In the genomic region with DNA sequence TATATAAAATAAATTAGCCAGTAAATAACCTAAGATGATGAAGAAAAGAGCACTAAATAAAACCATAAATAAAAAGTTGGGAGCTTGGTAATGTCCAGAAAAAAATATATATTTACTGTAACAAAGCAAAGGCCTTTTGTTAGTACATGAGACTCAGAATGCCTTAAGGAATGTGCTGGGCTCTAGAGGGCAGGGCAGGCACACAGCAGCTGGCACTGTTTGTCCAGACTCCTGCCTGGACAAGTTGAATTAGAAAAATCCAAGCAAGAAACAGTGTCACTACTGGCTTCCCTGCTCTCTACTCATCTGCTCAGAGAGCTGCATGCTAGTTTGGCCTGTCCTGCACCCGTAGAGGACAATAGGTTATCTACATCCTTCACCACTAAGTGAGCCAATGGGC, we compare ENCODE assay signal across 12 cellular contexts. TPM values are rescaled to one million over a fixed set of nuclear protein-coding genes. Genes with fewer than 3 reads are reported as not detected.
DNase-seq lines count a peak whose midpoint lies in the region; ATAC-seq and TF ChIP-seq lines count a peak whose summit lies in the region.
"Had no signal": no experiment of that assay in that cellular context is flagged by ENCODE, and none has a peak within 500 bp of the region (broad histone marks: within the 10 kb centered on the region; RNA-seq: fewer than 3 reads in every experiment).

No MANE protein-coding gene starts in this region.

- no peaks in the 10 kb centered on the region for H3K9me2 ChIP-seq in HCT116 (ENCODE audit: insufficient read depth)

- no peaks in the 10 kb centered on the region for H3K27me3 ChIP-seq in HCT116 (ENCODE audit: insufficient read depth, low read length)
- peaks cover 0 to 7% (median 4%) of the 10 kb centered on the region in 7 donors for H3K27me3 ChIP-seq in heart right ventricle
- H3K27me3 ChIP-seq: transverse colon had no signal

- H3K4me3 ChIP-seq in HCT116 (replicated peaks in 1 of 2; ENCODE audit: low read depth in 1 of 2, low read length in 2 of 2): no peak overlapping the region
- no peak overlapping the region for H3K4me3 ChIP-seq in heart right ventricle
- H3K4me3 ChIP-seq: transverse colon had no signal

- peaks cover 7% of the 10 kb centered on the region for H3K27me3 Mint-ChIP-seq in glutamatergic neuron (ENCODE audit: unreplicated experiment)

- no peak overlapping the region for H3K4me3 Mint-ChIP-seq in glutamatergic neuron (ENCODE audit: unreplicated experiment)
- H3K4me3 Mint-ChIP-seq: activated CD4-positive, alpha-beta memory T cell treated with anti-CD3 and anti-CD28 coated beads for 36 hours; nephron had no signal

- no peaks in the 10 kb centered on the region for H3K9me3 ChIP-seq in HCT116 (ENCODE audit: control insufficient read depth in 1 of 2, insufficient read depth in 1 of 2, low read depth in 1 of 2, low read length in 2 of 2)
- no peaks in the 10 kb centered on the region for H3K9me3 ChIP-seq in heart right ventricle
- H3K9me3 ChIP-seq: transverse colon had no signal

- ATAC-seq in HCT116: no peak
- peak in 4 of 8 donors; percentile 48 to 66 (median 62) for ATAC-seq in heart right ventricle
- ATAC-seq in GM19397 (IDR thresholded peaks at IDR 0.05; ENCODE audit: unreplicated experiment): no peak

- H3K9me3 Mint-ChIP-seq in glutamatergic neuron (ENCODE audit: unreplicated experiment): no peaks in the 10 kb centered on the region
- H3K9me3 Mint-ChIP-seq: activated CD4-positive, alpha-beta memory T cell treated with anti-CD3 and anti-CD28 coated beads for 36 hours had no signal

- CTCF ChIA-PET in HCT116 (lab: Charles Lee): no interaction called here

- peak; percentile 67 for TF ChIP-seq RAD21 in HCT116 (IDR thresholded peaks at IDR 0.05; ENCODE audit: low read depth)

- TF ChIP-seq POLR2A in HCT116 (IDR thresholded peaks at IDR 0.05; ENCODE audit: borderline replicate concordance, extremely low read depth, insufficient read depth, insufficient read length): no peak

- no peaks in the 10 kb centered on the region for H3K79me2 ChIP-seq in HCT116 (ENCODE audit: insufficient read depth, low read length)

- 49 to 62% methylated on average over 1 of the region's 1 CpG for WGBS in heart right ventricle, 2 donors

- RAD21 ChIA-PET in HCT116 (lab: Charles Lee; ENCODE audit: low non-redundant PET in 1 of 2, low total read pairs in 2 of 2, uncharacterized antibody in 2 of 2, unreplicated experiment in 2 of 2): no interaction called here

- H3K36me3 Mint-ChIP-seq in glutamatergic neuron (ENCODE audit: unreplicated experiment): no peaks in the 10 kb centered on the region
- H3K36me3 Mint-ChIP-seq: activated CD4-positive, alpha-beta memory T cell treated with anti-CD3 and anti-CD28 coated beads for 36 hours had no signal

- H3K27ac ChIP-seq in HCT116 (ENCODE audit: low read depth, low read length) (no peak overlapping the region), VCaP (peak overlapping the region; percentile 90), heart right ventricle (no peak overlapping the region)
- H3K27ac ChIP-seq: transverse colon had no signal

- H3K9ac ChIP-seq in HCT116 (ENCODE audit: low read length): no peak overlapping the region

- no TSS peak for BruUV-seq in HCT116 (replicated peaks; lab: Mats Ljungman, UMichigan)

- H3K4me2 ChIP-seq in HCT116 (ENCODE audit: low read length): no peak overlapping the region

- DNase-seq in AG08396 (ENCODE audit: low spot score) (peak; percentile 15), HCT116 (ENCODE audit: low read depth, low spot score) (no peak), heart right ventricle (no peak), glutamatergic neuron (no peak), NCI-H2029 (lab: John Stamatoyannopoulos, UW) (no peak), putamen (ENCODE audit: low spot score) (no peak)
- DNase-seq: activated CD4-positive, alpha-beta memory T cell treated with anti-CD3 and anti-CD28 coated beads for 36 hours; transverse colon had no signal

- no peak overlapping the region for H2AFZ ChIP-seq in HCT116 (ENCODE audit: low read depth, low read length, poor library complexity, severe bottlenecking)

- peak in 2 of 3 experiments; percentile 18 to 44; a peak in 1 of 6 replicates for TF ChIP-seq CTCF in HCT116 (IDR thresholded peaks at IDR 0.05 in 2 of 3, conservative IDR thresholded peaks at IDR 0.05 in 1 of 3; ENCODE audit: borderline replicate concordance in 1 of 3, insufficient read depth in 1 of 3, low read depth in 2 of 3, low read length in 2 of 3)
- peak; percentile 92 for TF ChIP-seq CTCF in VCaP (conservative IDR thresholded peaks at IDR 0.05)
- TF ChIP-seq CTCF in heart right ventricle (IDR thresholded peaks at IDR 0.05): peak in 5 of 9 donors; percentile 22 to 57 (median 40)
- no peak for TF ChIP-seq CTCF in glutamatergic neuron (IDR thresholded peaks at IDR 0.05; ENCODE audit: partially characterized antibody, unreplicated experiment)

- H3K4me1 Mint-ChIP-seq in glutamatergic neuron (ENCODE audit: low read depth, unreplicated experiment): no peaks in the 10 kb centered on the region
- H3K4me1 Mint-ChIP-seq: nephron had no signal

- intact Hi-C loops in HCT116 (cut with micrococcal nuclease): no loop called here
- intact Hi-C loops in heart right ventricle (cut with DNase I): no loop called here

- POLR2A ChIA-PET in HCT116 (lab: Charles Lee): no interaction called here

- no peaks in the 10 kb centered on the region for H4K20me1 ChIP-seq in HCT116 (ENCODE audit: insufficient read depth)

- H3K36me3 ChIP-seq in HCT116 (ENCODE audit: control insufficient read depth in 1 of 2, insufficient read depth in 2 of 2, low read length in 2 of 2): no peaks in the 10 kb centered on the region
- no peaks in the 10 kb centered on the region for H3K36me3 ChIP-seq in heart right ventricle
- H3K36me3 ChIP-seq: transverse colon had no signal

- no peaks in the 10 kb centered on the region for H3K4me1 ChIP-seq in HCT116 (ENCODE audit: control insufficient read depth in 1 of 2, insufficient read depth in 2 of 2, low read length in 2 of 2)
- peaks cover 0 to 7% (median 0%) of the 10 kb centered on the region in 9 donors for H3K4me1 ChIP-seq in heart right ventricle

- no peak overlapping the region for H3K27ac Mint-ChIP-seq in glutamatergic neuron (ENCODE audit: unreplicated experiment)
- H3K27ac Mint-ChIP-seq: activated CD4-positive, alpha-beta memory T cell treated with anti-CD3 and anti-CD28 coated beads for 36 hours; nephron had no signal

TF ChIP-seq in HCT116, 20 proteins besides CTCF, POLR2A, EP300 and RAD21:
- no peak for TF ChIP-seq SP1 (IDR thresholded peaks at IDR 0.05; ENCODE audit: low read depth)
- no peak for TF ChIP-seq ELF1 (IDR thresholded peaks at IDR 0.05; ENCODE audit: borderline replicate concordance, low read depth)
- no peak for TF ChIP-seq YY1 (IDR thresholded peaks at IDR 0.05; ENCODE audit: extremely low read depth, insufficient replicate concordance, low read depth, low read length)
- TF ChIP-seq EGR1 (IDR thresholded peaks at IDR 0.05; ENCODE audit: low read depth): no peak
- no peak for TF ChIP-seq EZH2phosphoT487 (IDR thresholded peaks at IDR 0.05; ENCODE audit: borderline replicate concordance)
- no peak for TF ChIP-seq ZFX (IDR thresholded peaks at IDR 0.05)
- no peak for TF ChIP-seq EZH2 (IDR thresholded peaks at IDR 0.05)
- no peak for TF ChIP-seq SIN3A (IDR thresholded peaks at IDR 0.05; ENCODE audit: low read depth)
- TF ChIP-seq JUND (IDR thresholded peaks at IDR 0.05): no peak

RNA-seq across cellular contexts. Expression of gene DEFB129, which starts 8.8 kb away (rescaled TPM):
- total RNA-seq in HCT116 (2021; ENCODE audit: unreplicated experiment) (not detected), heart right ventricle (not detected), glutamatergic neuron (ENCODE audit: unreplicated experiment) (not detected)
- not detected in 2 replicates for polyA plus RNA-seq in HCT116 (2012)
- not detected for polyA plus RNA-seq in heart right ventricle
- total RNA-seq: activated CD4-positive, alpha-beta memory T cell treated with anti-CD3 and anti-CD28 coated beads for 36 hours; astrocyte; transverse colon had no signal

RNA-seq across cellular contexts. Expression of gene DEFB132, which starts 21.6 kb away (rescaled TPM):
- total RNA-seq in HCT116 (2021; ENCODE audit: unreplicated experiment) (not detected), heart right ventricle (under 1 TPM in 2 of 10 donors, not detected in 8; 0.12 to 0.30 TPM), glutamatergic neuron (ENCODE audit: unreplicated experiment) (not detected)
- polyA plus RNA-seq in HCT116 (2012): not detected in 2 replicates
- not detected for polyA plus RNA-seq in heart right ventricle
- total RNA-seq: activated CD4-positive, alpha-beta memory T cell treated with anti-CD3 and anti-CD28 coated beads for 36 hours; astrocyte; transverse colon had no signal

RNA-seq across cellular contexts. Expression of gene DEFB128, which starts 46.4 kb away (rescaled TPM):
- total RNA-seq in HCT116 (2021; ENCODE audit: unreplicated experiment) (not detected), heart right ventricle (not detected), glutamatergic neuron (ENCODE audit: unreplicated experiment) (not detected)
- not detected in 2 replicates for polyA plus RNA-seq in HCT116 (2012)
- polyA plus RNA-seq in heart right ventricle: not detected
- total RNA-seq: activated CD4-positive, alpha-beta memory T cell treated with anti-CD3 and anti-CD28 coated beads for 36 hours; astrocyte; transverse colon had no signal

RNA-seq across cellular contexts. Expression of gene C20orf96, which starts 54.7 kb away (rescaled TPM):
- total RNA-seq in HCT116 (2021; ENCODE audit: unreplicated experiment) (22.1 TPM), heart right ventricle (1 to 10 TPM; 3.1 to 5.5 (median 4.5) TPM), glutamatergic neuron (ENCODE audit: unreplicated experiment) (61.1 TPM)
- 16.9 and 18.7 TPM in 2 replicates for polyA plus RNA-seq in HCT116 (2012)
- 1 to 10 TPM; 3.5 to 4.1 TPM for polyA plus RNA-seq in heart right ventricle
